8 cellular contexts compared by ENCODE assay signal in the genomic region with DNA sequence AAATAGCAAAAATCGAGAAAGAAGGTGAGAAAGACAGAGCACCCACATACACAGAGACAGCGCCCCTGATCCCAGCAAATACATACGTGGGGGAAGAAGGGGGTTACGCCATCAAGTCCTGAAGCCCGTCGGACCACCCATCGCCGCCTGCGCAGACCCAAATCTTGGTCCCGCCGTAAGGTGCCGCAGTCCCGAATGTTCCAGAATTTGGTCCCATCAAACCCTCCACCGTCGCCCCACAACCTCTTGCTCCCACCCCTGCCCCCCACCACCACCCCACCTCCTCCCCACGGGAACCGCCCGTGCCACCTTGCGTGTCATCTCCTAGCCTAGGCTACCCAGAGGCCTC.
DNase-seq lines count a peak whose midpoint lies in the region; ATAC-seq and TF ChIP-seq lines count a peak whose summit lies in the region.

No MANE protein-coding gene starts in this region.

- TF ChIP-seq CTCF in OCI-LY3 (IDR thresholded peaks at IDR 0.05; ENCODE audit: low read depth, low read length) (no peak), natural killer cell (IDR thresholded peaks at IDR 0.05) (no peak), neural progenitor cell (IDR thresholded peaks at IDR 0.05) (no peak)

- intact Hi-C loops in natural killer cell (cut with micrococcal nuclease) = loop anchor here (10.0 kb wide), 1 partner anchor 499 kb away; the partner anchor contains the start of gene CD55

- H3K27ac Mint-ChIP-seq in natural killer cell (peak overlapping the region; percentile 99), neural progenitor cell (no peak overlapping the region)

- peaks cover 74 to 75% of the 10 kb centered on the region in 2 donors for H3K4me1 Mint-ChIP-seq in natural killer cell
- H3K4me1 Mint-ChIP-seq in neural progenitor cell = peaks cover 30% of the 10 kb centered on the region

- no peaks in the 10 kb centered on the region for H3K36me3 ChIP-seq in ACC112 (ENCODE audit: insufficient read depth, low read length)
- H3K36me3 ChIP-seq in OCI-LY3 (replicated peaks; ENCODE audit: low read depth, low read length) = peaks cover 38% of the 10 kb centered on the region
- H3K36me3 ChIP-seq in endocrine pancreas (ENCODE audit: control insufficient read depth, insufficient read depth, low read length) = peaks cover 7% of the 10 kb centered on the region
- no peaks in the 10 kb centered on the region for H3K36me3 ChIP-seq in neural progenitor cell

- H3F3A ChIP-seq in neural progenitor cell (ENCODE audit: low read depth) = no peaks in the 10 kb centered on the region

- peak overlapping the region; percentile 71 for H3K4me3 ChIP-seq in ACC112 (ENCODE audit: low read depth, low read length)
- H3K4me3 ChIP-seq in OCI-LY3 (ENCODE audit: low read length) = peak overlapping the region; percentile 86
- peak overlapping the region; percentile 93 for H3K4me3 ChIP-seq in endocrine pancreas (ENCODE audit: control insufficient read depth, insufficient read depth, low read length)
- H3K4me3 ChIP-seq in neural progenitor cell = no peak overlapping the region

- H3K36me3 Mint-ChIP-seq in natural killer cell (peaks cover 8% of the 10 kb centered on the region), neural progenitor cell (no peaks in the 10 kb centered on the region)

- H3K27me3 ChIP-seq in ACC112 (ENCODE audit: insufficient read depth, low read length) = no peaks in the 10 kb centered on the region
- no peaks in the 10 kb centered on the region for H3K27me3 ChIP-seq in OCI-LY3 (ENCODE audit: low read depth, low read length)
- no peaks in the 10 kb centered on the region for H3K27me3 ChIP-seq in endocrine pancreas (ENCODE audit: control insufficient read depth, insufficient read depth, low read length)
- no peaks in the 10 kb centered on the region for H3K27me3 ChIP-seq in neural progenitor cell

- H3K9ac ChIP-seq in OCI-LY3 (ENCODE audit: low read length) = peak overlapping the region; percentile 95
- peak overlapping the region; percentile 93 for H3K9ac ChIP-seq in endocrine pancreas (ENCODE audit: control insufficient read depth, insufficient read depth, low read length)
- no peak overlapping the region for H3K9ac ChIP-seq in neural progenitor cell

- no peak for ATAC-seq in natural killer cell
- no peak for ATAC-seq in HG02763 (IDR thresholded peaks at IDR 0.05; ENCODE audit: unreplicated experiment)

- H3K79me2 ChIP-seq in ACC112 (ENCODE audit: control insufficient read depth, insufficient read depth, low read length, unreplicated experiment) (peaks cover 46% of the 10 kb centered on the region), OCI-LY3 (ENCODE audit: low read length) (peaks cover 84% of the 10 kb centered on the region), neural progenitor cell (ENCODE audit: low read depth) (no peaks in the 10 kb centered on the region)

- H3K9me3 ChIP-seq in OCI-LY3 (ENCODE audit: insufficient read depth, low read length) (no peaks in the 10 kb centered on the region), endocrine pancreas (ENCODE audit: control insufficient read depth, low read length) (no peaks in the 10 kb centered on the region), neural progenitor cell (ENCODE audit: low read depth) (no peaks in the 10 kb centered on the region)

- H3K9me3 Mint-ChIP-seq in natural killer cell (peaks cover 2 to 3% of the 10 kb centered on the region in 2 donors), neural progenitor cell (peaks cover 2% of the 10 kb centered on the region)

- H3K4me3 Mint-ChIP-seq in natural killer cell = peak overlapping the region; percentile 91
- H3K4me3 Mint-ChIP-seq in neural progenitor cell = no peak overlapping the region

- H2AFZ ChIP-seq in ACC112 (ENCODE audit: low read length, unreplicated experiment) = peak overlapping the region; percentile 29
- H2AFZ ChIP-seq in OCI-LY3 (ENCODE audit: low read depth, low read length) = no peak overlapping the region
- H2AFZ ChIP-seq in neural progenitor cell (replicated peaks) = no peak overlapping the region

- peaks cover 72% of the 10 kb centered on the region for H3K4me1 ChIP-seq in ACC112 (ENCODE audit: control insufficient read depth, insufficient read depth, low read length, unreplicated experiment)
- H3K4me1 ChIP-seq in OCI-LY3 (ENCODE audit: low read length) = peaks cover 56% of the 10 kb centered on the region
- no peaks in the 10 kb centered on the region for H3K4me1 ChIP-seq in endocrine pancreas (ENCODE audit: control insufficient read depth, insufficient read depth, low read length)
- no peaks in the 10 kb centered on the region for H3K4me1 ChIP-seq in neural progenitor cell

- H3K27me3 Mint-ChIP-seq in natural killer cell (ENCODE audit: low read depth in 2 of 2) = peaks cover 0 to 3% of the 10 kb centered on the region in 2 donors
- H3K27me3 Mint-ChIP-seq in neural progenitor cell (ENCODE audit: insufficient read depth, low read depth) = peaks cover 6% of the 10 kb centered on the region

- peak overlapping the region; percentile 91 for H3K4me2 ChIP-seq in OCI-LY3 (ENCODE audit: low read length)
- no peak overlapping the region for H3K4me2 ChIP-seq in neural progenitor cell

- H3K27ac ChIP-seq in ACC112 (ENCODE audit: low read depth, low read length) = peak overlapping the region; percentile 98
- H3K27ac ChIP-seq in OCI-LY3 (ENCODE audit: low read length) = peak overlapping the region; percentile 96
- H3K27ac ChIP-seq in neural progenitor cell = no peak overlapping the region

- H4K20me1 ChIP-seq in OCI-LY3 (ENCODE audit: insufficient read depth, low read length) (peaks cover 36% of the 10 kb centered on the region), neural progenitor cell (ENCODE audit: low read depth) (no peaks in the 10 kb centered on the region)

- no peak for DNase-seq in natural killer cell
- no peak for DNase-seq in H4 (ENCODE audit: low spot score)
- no peak for DNase-seq in NCI-H1436 (lab: John Stamatoyannopoulos, UW)
- no peak for DNase-seq in neural progenitor cell (ENCODE audit: low spot score)
